Comparison of ENCODE assay signal across 9 cellular contexts in genomic region chr17:2068589-2069051, GRCh38. TPM values are rescaled to one million over a fixed set of nuclear protein-coding genes. Genes with fewer than 3 reads are reported as not detected.
DNase-seq lines count a peak whose midpoint lies in the region; ATAC-seq and TF ChIP-seq lines count a peak whose summit lies in the region.
"Had no signal": no experiment of that assay in that cellular context is flagged by ENCODE, and none has a peak within 500 bp of the region (broad histone marks: within the 10 kb centered on the region; RNA-seq: fewer than 3 reads in every experiment).

No MANE protein-coding gene starts in this region.

- POLR2A ChIA-PET in WTC11 (lab: Charles Lee) = interaction anchor here (0.7 kb wide), 1 partner anchor 25 kb away, joined by 4 read pairs; no protein-coding TSS in a partner anchor

- peak overlapping the region; percentile 45 for H3K27ac Mint-ChIP-seq in WTC11

- peaks cover 2 to 4% of the 10 kb centered on the region in 2 donors for H3K27me3 ChIP-seq in stomach smooth muscle (ENCODE audit: control insufficient read depth in 1 of 2, insufficient read depth in 2 of 2, low read length in 2 of 2)

- H3K4me3 ChIP-seq in stomach smooth muscle (ENCODE audit: low read length in 2 of 2) = no peak overlapping the region

- peaks cover 48% of the 10 kb centered on the region for H3K4me1 ChIP-seq in stomach smooth muscle (ENCODE audit: control insufficient read depth, insufficient read depth, low read length)

- peak; percentile 12 to 19 for ATAC-seq in activated CD4-positive, CD25-positive, alpha-beta regulatory T cell treated with anti-CD3 and anti-CD28 coated beads, Interleukin-2, amount 50 U/mL, for 24 hours
- ATAC-seq in WTC11 = no peak
- no peak for ATAC-seq in HG02885 (IDR thresholded peaks at IDR 0.05; ENCODE audit: poor library complexity, unreplicated experiment)

- H3K36me3 Mint-ChIP-seq in WTC11 = peaks cover 3% of the 10 kb centered on the region

- TF ChIP-seq CTCF in WTC11 (IDR thresholded peaks at IDR 0.05) = no peak

- H3K9me3 ChIP-seq in stomach smooth muscle (ENCODE audit: control insufficient read depth in 2 of 2, low read length in 2 of 2) = no peaks in the 10 kb centered on the region

- H3K9me3 Mint-ChIP-seq in WTC11 = no peaks in the 10 kb centered on the region

- peaks cover 20% of the 10 kb centered on the region for H3K4me1 Mint-ChIP-seq in WTC11

- H3K4me3 Mint-ChIP-seq in WTC11 = no peak overlapping the region

- no peaks in the 10 kb centered on the region for H3K27me3 Mint-ChIP-seq in WTC11 (ENCODE audit: low read depth)

- H3K36me3 ChIP-seq in stomach smooth muscle (ENCODE audit: control insufficient read depth in 2 of 2, insufficient read depth in 2 of 2, low read length in 2 of 2) = peaks cover 32 to 44% of the 10 kb centered on the region in 2 donors

- CTCF ChIA-PET in WTC11 (lab: Charles Lee) = interaction anchor here (0.9 to 11.0 kb wide), 5 partner anchors 12 to 314 kb away, joined by 3 to 96 read pairs (median 6); partner anchors contain the start of gene HIC1

- H3K9ac ChIP-seq in stomach smooth muscle (ENCODE audit: low read length in 2 of 2) = no peak overlapping the region

- H3K27ac ChIP-seq in stomach smooth muscle (ENCODE audit: low read length) = peak overlapping the region; percentile 62

- no peak for DNase-seq in activated CD4-positive, CD25-positive, alpha-beta regulatory T cell (lab: John Stamatoyannopoulos, UW)
- DNase-seq in WTC11 (ENCODE audit: low spot score) = no peak
- peak; percentile 84 for DNase-seq in glomerular visceral epithelial cell (ENCODE audit: extremely low spot score)
- DNase-seq in HPDE6-E6E7 (ENCODE audit: extremely low spot score) = no peak
- no peak for DNase-seq in AG08396 (ENCODE audit: low spot score)
- DNase-seq: MM.1S had no signal

TF ChIP-seq in WTC11, 78 proteins besides CTCF, POLR2A, EP300 and RAD21:
- TF ChIP-seq CREM (CRISPR knock-in tag; IDR thresholded peaks at IDR 0.05) (no peak), EMX1 (CRISPR knock-in tag; IDR thresholded peaks at IDR 0.05) (no peak), IRF2 (CRISPR knock-in tag; IDR thresholded peaks at IDR 0.05; ENCODE audit: borderline replicate concordance, low read depth) (no peak), ZNF425 (CRISPR knock-in tag; conservative IDR thresholded peaks at IDR 0.05) (no peak), ERG (CRISPR knock-in tag; IDR thresholded peaks at IDR 0.05) (no peak), USF1 (CRISPR knock-in tag; IDR thresholded peaks at IDR 0.05) (no peak), MLX (CRISPR knock-in tag; IDR thresholded peaks at IDR 0.05) (no peak)

RNA-seq across cellular contexts. Expression of gene HIC1, which starts 13.7 kb away (rescaled TPM):
- total RNA-seq in WTC11 (2021) = 0.37 to 0.46 TPM (median 0.39 TPM) in 3 replicates

RNA-seq across cellular contexts. Expression of gene OVCA2, which starts 26.8 kb away (rescaled TPM):
- 18.4 to 23.5 TPM (median 20.5 TPM) in 3 replicates for total RNA-seq in WTC11 (2021)

RNA-seq across cellular contexts. Expression of gene DPH1, which starts 38.7 kb away (rescaled TPM):
- 29.5 to 43.2 TPM (median 33.0 TPM) in 3 replicates for total RNA-seq in WTC11 (2021)

RNA-seq across cellular contexts. Expression of gene RTN4RL1, which starts 43.5 kb away (rescaled TPM):
- total RNA-seq in WTC11 (2021) = 0.27 to 0.72 TPM (median 0.37 TPM) in 3 replicates

Comparison
In these comparisons a context has a peak if more than half of its experiments do, and no peak if none do; other contexts are left out.
1. ATAC-seq: peak in activated CD4-positive, CD25-positive, alpha-beta regulatory T cell treated with anti-CD3 and anti-CD28 coated beads, Interleukin-2, amount 50 U/mL, for 24 hours (2 of 2); none in WTC11 (single experiment) and HG02885 (single experiment).